ENCODE assay signal across 7 cellular contexts in genomic region chr18:37631422-37631821, GRCh38.
"Had no signal": no experiment of that assay in that cellular context is flagged by ENCODE, and none has a peak within 500 bp of the region (broad histone marks: within the 10 kb centered on the region; RNA-seq: fewer than 3 reads in every experiment).

No MANE protein-coding gene starts in this region.

- H2AFZ ChIP-seq: GM23248 had no signal

- FAIRE-seq: H54 had no signal

- H3K27ac ChIP-seq: GM23248, HL-60 had no signal

- H3K9ac ChIP-seq: GM23248 had no signal

- H3K4me3 ChIP-seq: GM23248 had no signal

- DNase-seq: GM23248, GOT3, H9, HCEC 1CT, KG1 had no signal
